23 cellular contexts compared by ENCODE assay signal in genomic region chr16:20136446-20136968, GRCh38.
"Had no signal": no experiment of that assay in that cellular context is flagged by ENCODE, and none has a peak within 500 bp of the region (broad histone marks: within the 10 kb centered on the region; RNA-seq: fewer than 3 reads in every experiment).

No MANE protein-coding gene starts in this region.

- H3K36me3 ChIP-seq: ascending aorta had no signal

- H3K27me3 ChIP-seq: ascending aorta had no signal

- H3K27ac ChIP-seq: ascending aorta had no signal

- H3K9me3 ChIP-seq: ascending aorta had no signal

- H3K4me1 ChIP-seq: ascending aorta had no signal

- DNase-seq: activated CD4-positive, alpha-beta T cell treated with anti-CD3 and anti-CD28 coated beads, Interleukin-2, amount 10 ng/mL, durations not matched to agents 24 days and 14 days; activated CD4-positive, alpha-beta T cell treated with anti-CD3 and anti-CD28 coated beads, Interleukin-2, amount 50 U/mL, for 4 hours; activated CD8-positive, alpha-beta T cell treated with anti-CD3 and anti-CD28 coated beads, Interleukin-2, amount 10 ng/mL, durations not matched to agents 7 days and 5 days; activated gamma-delta T cell; activated naive CD4-positive, alpha-beta T cell treated with Interleukin-2 at 50 U/mL for 16 hours; activated naive CD8-positive, alpha-beta T cell treated with anti-CD3 and anti-CD28 coated beads, Interleukin-2, amount 10 ng/mL, durations not matched to agents 7 days and 5 days; activated T-cell treated with anti-CD3 and anti-CD28 coated beads, Interleukin-2, amount 50 U/mL, for 24 hours; amygdala; NCI-H1105; NCI-H1436; NCI-H1694; NCI-H1930; NCI-H345; NCI-H526; NCI-H748 treated with DMSO at 0.1 percent for 48 hours; NK-92 treated with Interleukin-12 subunit alpha and Interleukin-12 subunit beta, amount 100 ng/mL, for 24 hours; PC-3; Right ventricle myocardium superior; SW 1271; T-helper 1 cell; T-helper 2 cell; T1000 had no signal

- H3K4me3 ChIP-seq: ascending aorta had no signal

- ATAC-seq: activated CD8-positive, alpha-beta T cell treated with anti-CD3 and anti-CD28 coated beads, Interleukin-2, amount 10 ng/mL, durations not matched to agents 7 days and 5 days; PC-3 had no signal
